In genomic region chr7:37429435-37429791, GRCh38 we compare ENCODE assay signal across 17 cellular contexts. TPM values are rescaled to one million over a fixed set of nuclear protein-coding genes. Genes with fewer than 3 reads are reported as not detected.
DNase-seq lines count a peak whose midpoint lies in the region; ATAC-seq and TF ChIP-seq lines count a peak whose summit lies in the region.
"Had no signal": no experiment of that assay in that cellular context is flagged by ENCODE, and none has a peak within 500 bp of the region (broad histone marks: within the 10 kb centered on the region; RNA-seq: fewer than 3 reads in every experiment).

No MANE protein-coding gene starts in this region.

- no peaks in the 10 kb centered on the region for H3K9me3 ChIP-seq in WERI-Rb-1 (ENCODE audit: severe bottlenecking)
- H3K9me3 ChIP-seq in sigmoid colon, result no peaks in the 10 kb centered on the region
- H3K9me3 ChIP-seq: BLaER1 treated with 17β-estradiol and CSF1 and Interleukin-3, amounts not matched to agents 10 nM and 100 nM; Caco-2 had no signal

- H3K36me3 Mint-ChIP-seq in activated naive CD4-positive, alpha-beta T cell treated with anti-CD3 and anti-CD28 coated beads, Interleukin-2, amount 50 U/mL, for 24 hours, result peaks cover 12% of the 10 kb centered on the region
- H3K36me3 Mint-ChIP-seq in memory B cell, result peaks cover 6% of the 10 kb centered on the region

- ATAC-seq in memory B cell (ENCODE audit: low read depth), result peak; percentile 13
- ATAC-seq: HCT116 had no signal

- H3K4me3 ChIP-seq in WERI-Rb-1 (ENCODE audit: low read depth, low read length), result no peak overlapping the region
- H3K4me3 ChIP-seq in sigmoid colon, result no peak overlapping the region
- no peak overlapping the region for H3K4me3 ChIP-seq in dorsolateral prefrontal cortex
- H3K4me3 ChIP-seq: BLaER1 treated with 17β-estradiol and CSF1 and Interleukin-3, amounts not matched to agents 10 nM and 100 nM had no signal

- no peaks in the 10 kb centered on the region for H3K9me3 Mint-ChIP-seq in activated naive CD4-positive, alpha-beta T cell treated with anti-CD3 and anti-CD28 coated beads, Interleukin-2, amount 50 U/mL, for 24 hours
- no peaks in the 10 kb centered on the region for H3K9me3 Mint-ChIP-seq in memory B cell

- no peaks in the 10 kb centered on the region for H3K4me1 ChIP-seq in sigmoid colon
- H3K4me1 ChIP-seq: Caco-2 had no signal

- H3K27ac ChIP-seq in WERI-Rb-1, result no peak overlapping the region
- H3K27ac ChIP-seq in sigmoid colon, result no peak overlapping the region
- H3K27ac ChIP-seq in dorsolateral prefrontal cortex, result peak overlapping the region in 14 of 59 donors; percentile 2 to 56 (median 28)
- H3K27ac ChIP-seq: BLaER1 treated with 17β-estradiol and CSF1 and Interleukin-3, amounts not matched to agents 10 nM and 100 nM had no signal

- TF ChIP-seq POLR2A in sigmoid colon (IDR thresholded peaks at IDR 0.05), result no peak

- H3K27me3 ChIP-seq in WERI-Rb-1 (ENCODE audit: insufficient read depth, low read depth, severe bottlenecking), result no peaks in the 10 kb centered on the region
- H3K27me3 ChIP-seq in sigmoid colon, result no peaks in the 10 kb centered on the region
- peaks cover 0 to 5% (median 0%) of the 10 kb centered on the region in 45 donors for H3K27me3 ChIP-seq in dorsolateral prefrontal cortex
- H3K27me3 ChIP-seq: BLaER1 treated with 17β-estradiol and CSF1 and Interleukin-3, amounts not matched to agents 10 nM and 100 nM had no signal

- no peaks in the 10 kb centered on the region for H3K36me3 ChIP-seq in WERI-Rb-1
- no peaks in the 10 kb centered on the region for H3K36me3 ChIP-seq in sigmoid colon

- H3K27me3 Mint-ChIP-seq in activated naive CD4-positive, alpha-beta T cell treated with anti-CD3 and anti-CD28 coated beads, Interleukin-2, amount 50 U/mL, for 24 hours, result no peaks in the 10 kb centered on the region
- H3K27me3 Mint-ChIP-seq in memory B cell, result no peaks in the 10 kb centered on the region
- H3K27me3 Mint-ChIP-seq: CD4-positive, CD25-positive, alpha-beta regulatory T cell had no signal

- H3K27ac Mint-ChIP-seq in activated naive CD4-positive, alpha-beta T cell treated with anti-CD3 and anti-CD28 coated beads, Interleukin-2, amount 50 U/mL, for 24 hours, result peak overlapping the region; percentile 13
- no peak overlapping the region for H3K27ac Mint-ChIP-seq in memory B cell
- H3K27ac Mint-ChIP-seq: CD4-positive, CD25-positive, alpha-beta regulatory T cell; HFFc6 had no signal

- intact Hi-C loops in sigmoid colon (cut with DNase I), result no loop called here
- intact Hi-C loops in dorsolateral prefrontal cortex (cut with DNase I), result loop anchor here in 1 of 2 donors (5.0 kb wide), 1 partner anchor 77 kb away; no protein-coding TSS in a partner anchor

- no peak for TF ChIP-seq CTCF in WERI-Rb-1 (IDR thresholded peaks at IDR 0.05; ENCODE audit: low read depth, low read length)
- TF ChIP-seq CTCF in sigmoid colon (IDR thresholded peaks at IDR 0.05), result no peak
- peak in 3 of 56 donors; percentile 5 to 12 (median 8) for TF ChIP-seq CTCF in dorsolateral prefrontal cortex (IDR thresholded peaks at IDR 0.05 in 54 of 56, conservative IDR thresholded peaks at IDR 0.05 in 2 of 56; ENCODE audit: low read depth in 1 of 56, partially characterized antibody in 56 of 56)

- H3K4me1 Mint-ChIP-seq in activated naive CD4-positive, alpha-beta T cell treated with anti-CD3 and anti-CD28 coated beads, Interleukin-2, amount 50 U/mL, for 24 hours, result peaks cover 67% of the 10 kb centered on the region
- peaks cover 49% of the 10 kb centered on the region for H3K4me1 Mint-ChIP-seq in memory B cell

- no peak for DNase-seq in activated naive CD4-positive, alpha-beta T cell (lab: John Stamatoyannopoulos, UW)
- peak; percentile 10 for DNase-seq in WERI-Rb-1
- no peak for DNase-seq in memory B cell (ENCODE audit: low spot score in 2 of 2)
- peak; percentile 18 for DNase-seq in superior temporal gyrus (ENCODE audit: extremely low spot score)
- DNase-seq in stimulated activated CD4-positive, alpha-beta T cell treated with anti-CD3 and anti-CD28 coated beads, Interleukin-2, amount 100 ng/mL, for 24 hours, result no peak
- no peak for DNase-seq in sigmoid colon
- no peak for DNase-seq in dorsolateral prefrontal cortex
- DNase-seq: 8988T; Caco-2; CD4-positive, CD25-positive, alpha-beta regulatory T cell; HFFc6; IMR-90 had no signal

- TF ChIP-seq EP300 in sigmoid colon (IDR thresholded peaks at IDR 0.05), result no peak

- no peak overlapping the region for H3K4me3 Mint-ChIP-seq in activated naive CD4-positive, alpha-beta T cell treated with anti-CD3 and anti-CD28 coated beads, Interleukin-2, amount 50 U/mL, for 24 hours
- no peak overlapping the region for H3K4me3 Mint-ChIP-seq in memory B cell
- H3K4me3 Mint-ChIP-seq: CD4-positive, CD25-positive, alpha-beta regulatory T cell; HFFc6 had no signal

RNA-seq across cellular contexts. Expression of gene ELMO1, which starts 19.3 kb away (rescaled TPM):
- total RNA-seq in sigmoid colon (10 to 100 TPM; 33.9 to 63.1 (median 41.5) TPM), dorsolateral prefrontal cortex (100 to 1,000 TPM in 119 of 120 experiments, 10 to 100 TPM in 1; 96.6 to 391 (median 224) TPM)
- polyA plus RNA-seq in sigmoid colon, result 10 to 100 TPM in 1 of 3 donors, 1 to 10 TPM in 2; 2.3 to 13.6 (median 2.4) TPM
- total RNA-seq: A673, HFFc6, IMR-90 had no signal
- polyA plus RNA-seq: AG04450 had no signal

Comparison
In these comparisons a context has a peak if more than half of its experiments do, and no peak if none do; other contexts are left out.
1. DNase-seq: peak in WERI-Rb-1 (single experiment) and superior temporal gyrus (single experiment); none in activated naive CD4-positive, alpha-beta T cell (0 of 4), memory B cell (0 of 2), stimulated activated CD4-positive, alpha-beta T cell treated with anti-CD3 and anti-CD28 coated beads, Interleukin-2, amount 100 ng/mL, for 24 hours (0 of 2), sigmoid colon (single experiment) and dorsolateral prefrontal cortex (0 of 10).